ENCODE assay signal across 21 cellular contexts in the genomic region with DNA sequence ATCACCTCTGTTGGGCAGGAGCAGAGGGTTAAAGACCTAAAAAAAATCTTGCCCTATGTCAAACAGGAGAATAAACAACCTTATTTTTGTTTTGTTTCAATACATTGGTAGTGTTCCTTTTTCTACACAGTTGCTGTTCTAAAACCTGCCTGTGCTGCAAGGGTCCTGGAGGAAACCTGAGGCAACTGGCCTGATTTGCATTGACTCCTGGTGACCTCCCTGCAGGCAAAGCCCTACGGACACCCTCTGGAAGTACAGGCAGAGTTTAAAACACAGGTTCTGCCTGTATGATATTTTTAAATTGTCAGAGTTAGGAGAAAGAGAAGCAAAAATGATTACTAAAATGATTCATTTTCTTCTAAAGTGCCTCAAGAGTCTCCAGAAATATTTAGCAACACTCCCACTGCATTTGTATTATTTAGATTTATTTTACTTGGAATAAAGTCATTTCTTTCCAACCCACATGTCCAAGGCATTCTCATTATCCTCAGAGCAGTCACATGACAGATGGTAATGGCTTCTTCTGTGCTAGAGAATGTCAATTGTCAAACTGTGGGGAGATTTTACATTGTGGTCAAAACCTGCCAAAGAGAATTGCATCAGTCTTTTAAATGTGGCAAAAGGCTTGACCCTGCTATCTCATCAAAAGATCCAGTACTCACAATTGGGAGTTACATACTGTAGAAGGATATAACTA.
A peak's percentile ranks its signal among the peaks of the same experiment; 100 is the strongest.
DNase-seq lines count a peak whose midpoint lies in the region; ATAC-seq, FAIRE-seq and TF ChIP-seq lines count a peak whose summit lies in the region.
"Had no signal": no experiment of that assay in that cellular context is flagged by ENCODE, and none has a peak within 500 bp of the region (broad histone marks: within the 10 kb centered on the region; RNA-seq: fewer than 3 reads in every experiment).

No MANE protein-coding gene starts in this region.

- in situ Hi-C loops in K562 (cut with MboI), result no loop called here
- in situ Hi-C loops in transverse colon (cut with MboI; ENCODE audit: low pct_ligation_motif_present in 1 of 4, low pct_unique_long_range_greater_than_20kb in 1 of 4, low sequenced_read_pairs in 3 of 4), result no loop called here
- in situ Hi-C loops in KBM-7 (cut with MboI; ENCODE audit: low pct_unique_long_range_greater_than_20kb, low sequenced_read_pairs), result no loop called here

- H3K27me3 Mint-ChIP-seq in nephron progenitor cell (ENCODE audit: low read depth, poor library complexity), result peaks cover 6% of the 10 kb centered on the region
- no peaks in the 10 kb centered on the region for H3K27me3 Mint-ChIP-seq in activated naive CD8-positive, alpha-beta T cell treated with anti-CD3 and anti-CD28 coated beads, Interleukin-2, amount 50 U/mL, for 24 hours
- H3K27me3 Mint-ChIP-seq: activated CD4-positive, alpha-beta memory T cell treated with anti-CD3 and anti-CD28 coated beads, Interleukin-2, amount 10 ng/mL, durations not matched to agents 7 days and 5 days; stimulated activated naive CD8-positive, alpha-beta T cell treated with anti-CD3 and anti-CD28 coated beads, Interleukin-15, amount 100 ng/mL, for 72 hours had no signal

- H3K9ac ChIP-seq in K562 (ENCODE audit: insufficient read depth in 1 of 2, low read depth in 2 of 2, low read length in 2 of 2), result no peak overlapping the region
- H3K9ac ChIP-seq: BLaER1 had no signal

- BruUV-seq in K562 (replicated peaks; lab: Mats Ljungman, UMichigan), result no TSS peak

- H3K9me3 ChIP-seq in K562 (replicated peaks; ENCODE audit: control insufficient read depth, insufficient read depth, low read depth, low read length) (no peaks in the 10 kb centered on the region), transverse colon (no peaks in the 10 kb centered on the region)
- H3K9me3 ChIP-seq: BLaER1 had no signal

- ATAC-seq in GM19035 (IDR thresholded peaks at IDR 0.05; ENCODE audit: unreplicated experiment) (peak; percentile 67), HG03045 (IDR thresholded peaks at IDR 0.05; ENCODE audit: unreplicated experiment) (peak; percentile 70), K562 (no peak), HG03442 (IDR thresholded peaks at IDR 0.05; ENCODE audit: unreplicated experiment) (no peak)
- no peak for ATAC-seq in activated naive CD8-positive, alpha-beta T cell treated with anti-CD3 and anti-CD28 coated beads, Interleukin-2, amount 50 U/mL, for 24 hours
- ATAC-seq: stimulated activated naive CD8-positive, alpha-beta T cell treated with anti-CD3 and anti-CD28 coated beads, Interleukin-15, amount 100 ng/mL, for 72 hours had no signal

- H3K36me3 ChIP-seq in K562 (ENCODE audit: control insufficient read depth, insufficient read depth, low read length) (no peaks in the 10 kb centered on the region), transverse colon (no peaks in the 10 kb centered on the region)
- H3K36me3 ChIP-seq: BLaER1 had no signal

- H3K79me2 ChIP-seq in K562 (ENCODE audit: control insufficient read depth, insufficient read depth, low read length), result no peaks in the 10 kb centered on the region
- H3K79me2 ChIP-seq: hepatocyte had no signal

- no peaks in the 10 kb centered on the region for H3K27me3 ChIP-seq in K562 (ENCODE audit: control insufficient read depth in 2 of 2, insufficient read depth in 2 of 2, low read length in 2 of 2)
- no peaks in the 10 kb centered on the region for H3K27me3 ChIP-seq in transverse colon
- H3K27me3 ChIP-seq: BLaER1, hepatocyte had no signal

- no peak overlapping the region for H3K4me2 ChIP-seq in K562 (ENCODE audit: insufficient read depth, low read length)
- H3K4me2 ChIP-seq: BLaER1, hepatocyte had no signal

- WGBS in K562 (ENCODE audit: insufficient coverage, low coverage, missing lambda C conversion rate), result 8% methylated on average over 1 of the region's 1 CpG
- WGBS in transverse colon (ENCODE audit: low coverage in 1 of 2), 2 donors, result 54 to 71% methylated on average over 1 of the region's 1 CpG

- no peaks in the 10 kb centered on the region for H3K36me3 Mint-ChIP-seq in nephron progenitor cell (ENCODE audit: low read depth)
- H3K36me3 Mint-ChIP-seq in activated naive CD8-positive, alpha-beta T cell treated with anti-CD3 and anti-CD28 coated beads, Interleukin-2, amount 50 U/mL, for 24 hours (ENCODE audit: low read depth), result no peaks in the 10 kb centered on the region

- H3K4me1 ChIP-seq in K562 (replicated peaks in 1 of 2; ENCODE audit: control insufficient read depth in 2 of 2, insufficient read depth in 2 of 2, low read length in 2 of 2), result no peaks in the 10 kb centered on the region
- H3K4me1 ChIP-seq in transverse colon, result no peaks in the 10 kb centered on the region
- H3K4me1 ChIP-seq: BLaER1 had no signal

- peaks cover 12% of the 10 kb centered on the region for H3K4me1 Mint-ChIP-seq in nephron progenitor cell
- no peaks in the 10 kb centered on the region for H3K4me1 Mint-ChIP-seq in activated naive CD8-positive, alpha-beta T cell treated with anti-CD3 and anti-CD28 coated beads, Interleukin-2, amount 50 U/mL, for 24 hours
- H3K4me1 Mint-ChIP-seq: activated CD4-positive, alpha-beta memory T cell treated with anti-CD3 and anti-CD28 coated beads, Interleukin-2, amount 10 ng/mL, durations not matched to agents 7 days and 5 days; stimulated activated naive CD8-positive, alpha-beta T cell treated with anti-CD3 and anti-CD28 coated beads, Interleukin-15, amount 100 ng/mL, for 72 hours had no signal

- POLR2A ChIA-PET in K562 (lab: Yijun Ruan, JAX), result no interaction called here

- H4K20me1 ChIP-seq in K562 (replicated peaks; ENCODE audit: control insufficient read depth, insufficient read depth, low read length), result no peaks in the 10 kb centered on the region
- H4K20me1 ChIP-seq: BLaER1 had no signal

- TF ChIP-seq POLR2A in K562 (conservative IDR thresholded peaks at IDR 0.05), result no peak
- no peak for TF ChIP-seq POLR2A in transverse colon (IDR thresholded peaks at IDR 0.05)

- intact Hi-C loops in K562 (cut with micrococcal nuclease) (no loop called here), transverse colon (cut with DNase I; ENCODE audit: low total_unique reads) (no loop called here)

- TF ChIP-seq CTCF in K562 (IDR thresholded peaks at IDR 0.05 in 2 of 3, conservative IDR thresholded peaks at IDR 0.05 in 1 of 3; ENCODE audit: insufficient read depth in 2 of 3, low read depth in 1 of 3, low read length in 3 of 3), result no peak
- TF ChIP-seq CTCF in nephron progenitor cell (IDR thresholded peaks at IDR 0.05), result no peak
- TF ChIP-seq CTCF in transverse colon (IDR thresholded peaks at IDR 0.05), result no peak

- no peak overlapping the region for H2AFZ ChIP-seq in K562 (ENCODE audit: low read depth, low read length)
- H2AFZ ChIP-seq: hepatocyte had no signal

- H3K27ac ChIP-seq in K562 (ENCODE audit: extremely low read depth, low read depth, low read length) (no peak overlapping the region), transverse colon (no peak overlapping the region)
- H3K27ac ChIP-seq: BLaER1, hepatocyte had no signal

- DNase-seq in K562 (ENCODE audit: extremely low read depth in 1 of 4, low spot score in 3 of 4) (no peak), nephron progenitor cell (no peak), transverse colon (no peak), KBM-7 (no peak)
- DNase-seq in activated naive CD8-positive, alpha-beta T cell treated with anti-CD3 and anti-CD28 coated beads, Interleukin-2, amount 50 U/mL, for 24 hours, result no peak
- DNase-seq: activated CD4-positive, alpha-beta memory T cell treated with anti-CD3 and anti-CD28 coated beads, Interleukin-2, amount 10 ng/mL, durations not matched to agents 7 days and 5 days; activated effector memory CD4-positive, alpha-beta T cell treated with anti-CD3 and anti-CD28 coated beads, Interleukin-2, amount 50 U/mL, for 16 hours; central memory CD4-positive, alpha-beta T cell; DMS53; Karpas-422; NCI-H187 treated with DMSO at 0.1 percent for 48 hours; NCI-H82; small intestine; stimulated activated naive CD8-positive, alpha-beta T cell treated with anti-CD3 and anti-CD28 coated beads, Interleukin-15, amount 100 ng/mL, for 72 hours; T-helper 9 cell had no signal

- TF ChIP-seq RAD21 in K562 (CRISPR knock-in tag; conservative IDR thresholded peaks at IDR 0.05 in 1 of 2, IDR thresholded peaks at IDR 0.05 in 1 of 2), result no peak

- no peaks in the 10 kb centered on the region for H3K9me1 ChIP-seq in K562 (ENCODE audit: control insufficient read depth, insufficient read depth, low read length)

- peak overlapping the region; percentile 62 for H3K27ac Mint-ChIP-seq in nephron progenitor cell
- no peak overlapping the region for H3K27ac Mint-ChIP-seq in activated naive CD8-positive, alpha-beta T cell treated with anti-CD3 and anti-CD28 coated beads, Interleukin-2, amount 50 U/mL, for 24 hours
- H3K27ac Mint-ChIP-seq: activated CD4-positive, alpha-beta memory T cell treated with anti-CD3 and anti-CD28 coated beads, Interleukin-2, amount 10 ng/mL, durations not matched to agents 7 days and 5 days; stimulated activated naive CD8-positive, alpha-beta T cell treated with anti-CD3 and anti-CD28 coated beads, Interleukin-15, amount 100 ng/mL, for 72 hours had no signal

- no peak for FAIRE-seq in K562 (lab: Jason Lieb, UNC)
- FAIRE-seq: small intestine had no signal

- no peak overlapping the region for H3K4me3 Mint-ChIP-seq in nephron progenitor cell
- no peak overlapping the region for H3K4me3 Mint-ChIP-seq in activated naive CD8-positive, alpha-beta T cell treated with anti-CD3 and anti-CD28 coated beads, Interleukin-2, amount 50 U/mL, for 24 hours
- H3K4me3 Mint-ChIP-seq: activated CD4-positive, alpha-beta memory T cell treated with anti-CD3 and anti-CD28 coated beads, Interleukin-2, amount 10 ng/mL, durations not matched to agents 7 days and 5 days; stimulated activated naive CD8-positive, alpha-beta T cell treated with anti-CD3 and anti-CD28 coated beads, Interleukin-15, amount 100 ng/mL, for 72 hours had no signal

- CTCF ChIA-PET in K562 (lab: Yijun Ruan, JAX; ENCODE audit: low intra/inter-chr PET ratio), result no interaction called here

- no peaks in the 10 kb centered on the region for H3K9me3 Mint-ChIP-seq in nephron progenitor cell
- no peaks in the 10 kb centered on the region for H3K9me3 Mint-ChIP-seq in activated naive CD8-positive, alpha-beta T cell treated with anti-CD3 and anti-CD28 coated beads, Interleukin-2, amount 50 U/mL, for 24 hours
- H3K9me3 Mint-ChIP-seq: activated CD4-positive, alpha-beta memory T cell treated with anti-CD3 and anti-CD28 coated beads, Interleukin-2, amount 10 ng/mL, durations not matched to agents 7 days and 5 days had no signal

- no peak for TF ChIP-seq EP300 in K562 (IDR thresholded peaks at IDR 0.05; ENCODE audit: low read length)
- no peak for TF ChIP-seq EP300 in transverse colon (IDR thresholded peaks at IDR 0.05; ENCODE audit: low read depth)

- H3K4me3 ChIP-seq in K562, result no peak overlapping the region
- H3K4me3 ChIP-seq in transverse colon, result no peak overlapping the region
- H3K4me3 ChIP-seq: BLaER1, hepatocyte, lung had no signal

TF ChIP-seq in K562, 482 proteins besides CTCF, POLR2A, EP300 and RAD21 (continues in another document):
- no peak for TF ChIP-seq HDAC8 (tag; IDR thresholded peaks at IDR 0.05)
- TF ChIP-seq, protein P1, sequence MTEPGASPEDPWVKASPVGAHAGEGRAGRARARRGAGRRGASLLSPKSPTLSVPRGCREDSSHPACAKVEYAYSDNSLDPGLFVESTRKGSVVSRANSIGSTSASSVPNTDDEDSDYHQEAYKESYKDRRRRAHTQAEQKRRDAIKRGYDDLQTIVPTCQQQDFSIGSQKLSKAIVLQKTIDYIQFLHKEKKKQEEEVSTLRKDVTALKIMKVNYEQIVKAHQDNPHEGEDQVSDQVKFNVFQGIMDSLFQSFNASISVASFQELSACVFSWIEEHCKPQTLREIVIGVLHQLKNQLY (CRISPR knock-in tag; conservative IDR thresholded peaks at IDR 0.05), result no peak

Comparison
In these comparisons a context has a peak if more than half of its experiments do, and no peak if none do; other contexts are left out.
1. ATAC-seq: peak in GM19035 (single experiment) and HG03045 (single experiment); none in K562 (single experiment), activated naive CD8-positive, alpha-beta T cell treated with anti-CD3 and anti-CD28 coated beads, Interleukin-2, amount 50 U/mL, for 24 hours (single experiment) and HG03442 (single experiment).